10 cellular contexts compared by ENCODE assay signal in the genomic region with DNA sequence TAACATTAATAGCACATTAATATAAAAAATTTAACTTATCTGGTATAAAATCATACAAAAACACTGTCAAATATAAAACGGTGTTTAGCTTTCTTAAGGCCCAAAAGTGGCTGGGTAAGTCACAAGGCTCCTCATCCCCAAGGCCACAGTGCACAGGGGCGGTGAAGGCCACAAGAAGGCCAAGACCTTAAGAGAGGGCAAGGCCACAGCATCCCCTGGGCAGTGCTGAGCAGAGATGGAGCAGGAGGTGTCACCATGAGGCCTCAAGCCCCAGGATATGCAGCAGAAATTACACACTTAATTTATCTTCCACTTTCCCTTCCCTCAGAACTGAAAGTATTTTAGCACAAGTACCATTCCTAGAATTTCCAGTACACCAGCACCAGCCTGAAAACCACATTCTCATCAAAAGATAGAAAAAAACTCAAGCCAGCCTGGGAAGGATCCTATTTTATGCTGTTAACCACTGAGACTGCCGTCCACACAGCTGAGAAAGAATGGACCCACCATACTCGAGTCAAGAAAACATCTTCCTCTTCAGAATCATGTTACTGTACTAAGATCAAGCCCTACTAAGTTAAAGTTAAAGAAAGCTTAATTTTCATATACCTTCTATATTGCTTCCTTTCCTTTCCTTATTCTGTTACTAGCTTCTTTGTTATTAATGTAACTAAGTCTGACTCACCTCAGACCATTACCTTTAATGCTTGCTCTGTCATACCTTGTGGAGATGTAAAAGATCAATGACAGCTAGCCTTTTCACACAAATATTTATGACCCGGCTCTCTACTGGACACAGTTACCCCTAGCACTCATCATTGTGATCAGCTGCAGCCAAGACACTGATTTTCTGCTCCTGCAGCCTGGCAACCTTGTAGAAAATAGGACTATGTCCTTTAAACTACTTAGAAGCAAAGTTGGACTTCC. TPM values are rescaled to one million over a fixed set of nuclear protein-coding genes. Genes with fewer than 3 reads are reported as not detected.
DNase-seq lines count a peak whose midpoint lies in the region; ATAC-seq and TF ChIP-seq lines count a peak whose summit lies in the region.
"Had no signal": no experiment of that assay in that cellular context is flagged by ENCODE, and none has a peak within 500 bp of the region (broad histone marks: within the 10 kb centered on the region; RNA-seq: fewer than 3 reads in every experiment).

No MANE protein-coding gene starts in this region.

- H3K9me3 Mint-ChIP-seq in WTC11, result peaks cover 8% of the 10 kb centered on the region
- no peaks in the 10 kb centered on the region for H3K9me3 Mint-ChIP-seq in activated CD4-positive, alpha-beta memory T cell treated with anti-CD3 and anti-CD28 coated beads, Interleukin-2, amount 10 ng/mL, durations not matched to agents 7 days and 5 days
- H3K9me3 Mint-ChIP-seq: activated CD8-positive, alpha-beta T cell treated with anti-CD3 and anti-CD28 coated beads for 36 hours had no signal

- BruUV-seq in OCI-LY7 (replicated peaks; lab: Mats Ljungman, UMichigan), result no TSS peak

- H3K27me3 Mint-ChIP-seq in WTC11 (ENCODE audit: low read depth), result no peaks in the 10 kb centered on the region; the same call in 1 of the 2 replicates
- peaks cover 3% of the 10 kb centered on the region for H3K27me3 Mint-ChIP-seq in activated CD4-positive, alpha-beta memory T cell treated with anti-CD3 and anti-CD28 coated beads, Interleukin-2, amount 10 ng/mL, durations not matched to agents 7 days and 5 days

- H3K36me3 Mint-ChIP-seq in WTC11, result peaks cover 18% of the 10 kb centered on the region
- no peaks in the 10 kb centered on the region for H3K36me3 Mint-ChIP-seq in activated CD4-positive, alpha-beta memory T cell treated with anti-CD3 and anti-CD28 coated beads, Interleukin-2, amount 10 ng/mL, durations not matched to agents 7 days and 5 days (ENCODE audit: low read depth)

- TF ChIP-seq CTCF in WTC11 (IDR thresholded peaks at IDR 0.05), result no peak
- TF ChIP-seq CTCF in gastroesophageal sphincter (IDR thresholded peaks at IDR 0.05), result no peak
- TF ChIP-seq CTCF in ovary (IDR thresholded peaks at IDR 0.05), result no peak
- TF ChIP-seq CTCF in OCI-LY7 (conservative IDR thresholded peaks at IDR 0.05; ENCODE audit: low read length), result no peak

- H3K4me1 Mint-ChIP-seq in WTC11, result peaks cover 67% of the 10 kb centered on the region
- H3K4me1 Mint-ChIP-seq in activated CD4-positive, alpha-beta memory T cell treated with anti-CD3 and anti-CD28 coated beads, Interleukin-2, amount 10 ng/mL, durations not matched to agents 7 days and 5 days, result peaks cover 2% of the 10 kb centered on the region

- no peak overlapping the region for H3K4me2 ChIP-seq in OCI-LY7 (ENCODE audit: low read length)

- TF ChIP-seq POLR2A in gastroesophageal sphincter (IDR thresholded peaks at IDR 0.05), result no peak
- TF ChIP-seq POLR2A in ovary (IDR thresholded peaks at IDR 0.05), result no peak

- intact Hi-C loops in ovary (cut with DNase I), result loop anchor here in 2 of 4 donors (5.0 to 10.0 kb wide), 2 partner anchors 140 to 257 kb away; no protein-coding TSS in a partner anchor
- intact Hi-C loops in OCI-LY7 (cut with micrococcal nuclease; ENCODE audit: unreplicated experiment), result loop anchor here (10.0 kb wide), 1 partner anchor 537 kb away; no protein-coding TSS in a partner anchor

- H3K4me1 ChIP-seq in gastroesophageal sphincter (peaks cover 13 to 57% (median 14%) of the 10 kb centered on the region in 3 donors), ovary (ENCODE audit: insufficient read depth) (peaks cover 11% of the 10 kb centered on the region), OCI-LY7 (ENCODE audit: insufficient read depth, low read length, poor library complexity, severe bottlenecking) (peaks cover 7% of the 10 kb centered on the region)

- H3K36me3 ChIP-seq in gastroesophageal sphincter (no peaks in the 10 kb centered on the region), ovary (no peaks in the 10 kb centered on the region), OCI-LY7 (ENCODE audit: insufficient read depth, low read length) (no peaks in the 10 kb centered on the region)

- H3K27me3 ChIP-seq in gastroesophageal sphincter, result no peaks in the 10 kb centered on the region
- H3K27me3 ChIP-seq in ovary, result no peaks in the 10 kb centered on the region

- WGBS in gastroesophageal sphincter (ENCODE audit: low coverage in 1 of 2), 2 donors, result 41 to 72% methylated on average over 3 to 5 of the region's 5 CpGs
- WGBS in ovary, 3 donors, result 23 to 60% (median 56%) methylated on average over 5 of the region's 5 CpGs

- H3K4me3 ChIP-seq in gastroesophageal sphincter (no peak overlapping the region), ovary (no peak overlapping the region), OCI-LY7 (ENCODE audit: low read depth, low read length, poor library complexity, severe bottlenecking) (no peak overlapping the region)

- H4K20me1 ChIP-seq in OCI-LY7 (ENCODE audit: insufficient read depth, low read length), result no peaks in the 10 kb centered on the region

- no peak for ATAC-seq in WTC11
- no peak for ATAC-seq in gastroesophageal sphincter
- ATAC-seq: activated CD8-positive, alpha-beta T cell treated with anti-CD3 and anti-CD28 coated beads for 36 hours had no signal

- CTCF ChIA-PET in WTC11 (lab: Charles Lee) (interaction anchor here (0.6 to 3.1 kb wide), 5 partner anchors 23 to 255 kb away, joined by 3 to 16 read pairs (median 5); a partner anchor contains a TSS), OCI-LY7 (lab: Charles Lee; ENCODE audit: unreplicated experiment) (no interaction called here)
- CTCF ChIA-PET in activated CD4-positive, alpha-beta memory T cell treated with anti-CD3 and anti-CD28 coated beads, Interleukin-2, amount 10 ng/mL, durations not matched to agents 7 days and 5 days (lab: Charles Lee), result interaction anchor here (2.1 kb wide), 1 partner anchor 91 kb away, joined by 7 read pairs; no protein-coding TSS in a partner anchor

- peak overlapping the region; percentile 90 for H3K27ac Mint-ChIP-seq in WTC11
- no peak overlapping the region for H3K27ac Mint-ChIP-seq in activated CD4-positive, alpha-beta memory T cell treated with anti-CD3 and anti-CD28 coated beads, Interleukin-2, amount 10 ng/mL, durations not matched to agents 7 days and 5 days
- H3K27ac Mint-ChIP-seq: activated CD8-positive, alpha-beta T cell treated with anti-CD3 and anti-CD28 coated beads for 36 hours had no signal

- DNase-seq in EH (ENCODE audit: low read depth) (peak; percentile 76), WTC11 (ENCODE audit: low spot score) (no peak), ovary (peak; percentile 30 to 52 (median 34)), mucosa of gallbladder (ENCODE audit: low spot score) (no peak), NCI-H2196 treated with DMSO at 0.1 percent for 48 hours (lab: John Stamatoyannopoulos, UW; ENCODE audit: unreplicated experiment) (no peak), OCI-LY7 (ENCODE audit: low spot score) (no peak)
- DNase-seq in activated CD4-positive, alpha-beta memory T cell treated with anti-CD3 and anti-CD28 coated beads, Interleukin-2, amount 10 ng/mL, durations not matched to agents 7 days and 5 days, result no peak
- DNase-seq: activated CD8-positive, alpha-beta T cell treated with anti-CD3 and anti-CD28 coated beads for 36 hours had no signal

- H3K27ac ChIP-seq in gastroesophageal sphincter (peak overlapping the region in 3 of 4 donors; percentile 62 to 74 (median 68)), ovary (peak overlapping the region in 1 of 2 donors; percentile 51), OCI-LY7 (ENCODE audit: low read depth, low read length, poor library complexity, severe bottlenecking) (no peak overlapping the region)

- no peak for TF ChIP-seq EP300 in gastroesophageal sphincter (IDR thresholded peaks at IDR 0.05)
- no peak for TF ChIP-seq EP300 in ovary (IDR thresholded peaks at IDR 0.05)

- no peaks in the 10 kb centered on the region for H3K79me2 ChIP-seq in OCI-LY7 (ENCODE audit: insufficient read depth, low read depth, low read length)

- POLR2A ChIA-PET in WTC11 (lab: Charles Lee), result no interaction called here
- POLR2A ChIA-PET in OCI-LY7 (lab: Charles Lee), result interaction anchor here (0.6 to 1.2 kb wide), 4 partner anchors 17 to 1811 kb away, joined by 3 read pairs; a partner anchor contains a TSS
- POLR2A ChIA-PET in activated CD4-positive, alpha-beta memory T cell treated with anti-CD3 and anti-CD28 coated beads, Interleukin-2, amount 10 ng/mL, durations not matched to agents 7 days and 5 days (lab: Charles Lee), result no interaction called here

- H3K9me3 ChIP-seq in gastroesophageal sphincter, result no peaks in the 10 kb centered on the region
- no peaks in the 10 kb centered on the region for H3K9me3 ChIP-seq in ovary
- H3K9me3 ChIP-seq in OCI-LY7 (ENCODE audit: low read length), result no peaks in the 10 kb centered on the region

- H3K4me3 Mint-ChIP-seq in WTC11, result peak overlapping the region; percentile 1; the same call in 1 of the 2 replicates
- no peak overlapping the region for H3K4me3 Mint-ChIP-seq in activated CD4-positive, alpha-beta memory T cell treated with anti-CD3 and anti-CD28 coated beads, Interleukin-2, amount 10 ng/mL, durations not matched to agents 7 days and 5 days
- H3K4me3 Mint-ChIP-seq: activated CD8-positive, alpha-beta T cell treated with anti-CD3 and anti-CD28 coated beads for 36 hours had no signal

- no peak overlapping the region for H2AFZ ChIP-seq in OCI-LY7 (ENCODE audit: low read length)

- H3K9me2 ChIP-seq in OCI-LY7 (ENCODE audit: insufficient read depth, low read length), result no peaks in the 10 kb centered on the region

RNA-seq across cellular contexts. Expression of a gene that starts 26.4 kb away (rescaled TPM):
- 0.30 TPM in 1 of 3 replicates, not detected in the others for total RNA-seq in WTC11 (2021)
- total RNA-seq in gastroesophageal sphincter, result under 1 TPM in 2 of 4 donors, not detected in 2; 0.12 to 0.81 TPM
- 10 to 100 TPM in 2 of 7 donors, 1 to 10 TPM in 4, not detected in 1; 4.1 to 15.0 (median 5.8) TPM for total RNA-seq in ovary
- polyA plus RNA-seq in ovary, result 10 to 100 TPM in 1 of 2 donors, 1 to 10 TPM in 1; 3.8 to 32.2 TPM
- total RNA-seq in mucosa of gallbladder, result not detected
- total RNA-seq in OCI-LY7 (2014; rRNA removed; shearing (Covaris generic)), result 0.38 and 1.2 TPM in 2 replicates
- 0.34 and 0.98 TPM in 2 replicates for total RNA-seq in OCI-LY7 (2022)
- total RNA-seq in activated CD4-positive, alpha-beta memory T cell treated with anti-CD3 and anti-CD28 coated beads, Interleukin-2, amount 10 ng/mL, durations not matched to agents 7 days and 5 days, result not detected
- total RNA-seq: activated CD8-positive, alpha-beta T cell treated with anti-CD3 and anti-CD28 coated beads for 36 hours; lung microvascular endothelial cell had no signal

RNA-seq across cellular contexts. Expression of a gene that starts 36.8 kb away (rescaled TPM):
- total RNA-seq in WTC11 (2021) (0.16 to 0.23 TPM in 2 of 3 replicates, not detected in the other), gastroesophageal sphincter (10 to 100 TPM; 33.9 to 74.1 (median 35.9) TPM), ovary (10 to 100 TPM in 1 of 7 donors, 1 to 10 TPM in 6; 1.6 to 11.3 (median 5.5) TPM), mucosa of gallbladder (3.5 TPM), OCI-LY7 (2022) (not detected in 2 replicates)
- 10 to 100 TPM in 1 of 2 donors, 1 to 10 TPM in 1; 5.8 to 12.8 TPM for polyA plus RNA-seq in ovary
- not detected in 2 replicates for total RNA-seq in OCI-LY7 (2014; rRNA removed; shearing (Covaris generic))
- total RNA-seq in activated CD4-positive, alpha-beta memory T cell treated with anti-CD3 and anti-CD28 coated beads, Interleukin-2, amount 10 ng/mL, durations not matched to agents 7 days and 5 days, result not detected
- total RNA-seq: activated CD8-positive, alpha-beta T cell treated with anti-CD3 and anti-CD28 coated beads for 36 hours had no signal

Comparison
In these comparisons a context has a peak if more than half of its experiments do, and no peak if none do; other contexts are left out.
1. DNase-seq: peak in EH (single experiment) and ovary (5 of 5); none in WTC11 (single experiment), mucosa of gallbladder (single experiment), NCI-H2196 treated with DMSO at 0.1 percent for 48 hours (single experiment), OCI-LY7 (single experiment) and activated CD4-positive, alpha-beta memory T cell treated with anti-CD3 and anti-CD28 coated beads, Interleukin-2, amount 10 ng/mL, durations not matched to agents 7 days and 5 days (single experiment).